In the genomic region with DNA sequence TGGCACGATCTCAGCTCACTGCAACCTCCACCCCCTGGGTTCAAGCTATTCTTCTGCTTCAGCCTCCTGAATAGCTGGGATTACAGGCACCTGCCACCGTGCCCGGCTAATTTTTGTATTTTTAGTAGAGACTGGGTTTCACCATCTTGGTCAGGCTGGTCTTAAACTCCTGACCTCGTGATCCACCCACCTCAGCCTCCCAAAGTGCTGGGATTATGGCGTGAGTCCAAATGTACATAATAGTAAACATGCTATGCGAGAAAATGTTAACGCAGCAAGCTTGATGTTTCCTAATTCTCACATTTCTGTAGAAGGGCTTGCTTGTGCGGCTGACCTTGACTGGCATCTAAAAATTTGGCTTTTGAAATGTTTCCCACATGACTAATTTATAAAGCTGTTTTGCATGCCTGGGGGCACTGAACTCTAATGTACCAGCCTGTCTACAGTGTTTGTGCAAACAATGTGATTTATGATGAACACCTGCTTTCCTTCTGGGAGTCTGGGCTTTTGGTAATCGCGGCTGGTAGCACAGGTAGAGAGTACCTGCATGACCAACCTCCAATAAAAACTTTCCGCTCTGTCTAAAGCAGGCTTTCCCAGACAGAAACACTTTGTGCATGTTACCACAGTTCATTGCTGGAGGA, we compare ENCODE assay signal across 1 cellular context.
TF ChIP-seq lines count a peak whose summit lies in the region.

No MANE protein-coding gene starts in this region.

TF ChIP-seq in H1, 55 proteins besides CTCF, POLR2A, EP300 and RAD21 (continued from another document):
- TF ChIP-seq TCF12 (IDR thresholded peaks at IDR 0.05; ENCODE audit: low read depth, low read length) = no peak
- TF ChIP-seq SP1 (IDR thresholded peaks at IDR 0.05; ENCODE audit: low read depth, low read length) = no peak
- TF ChIP-seq ZNF274 (IDR thresholded peaks at IDR 0.05; ENCODE audit: borderline replicate concordance, extremely low read depth, low read length) = no peak
- TF ChIP-seq SP2 (IDR thresholded peaks at IDR 0.05; ENCODE audit: low read length) = no peak
